Comparison of ENCODE assay signal across 9 cellular contexts in genomic region chr16:11964761-11965539, GRCh38. TPM values are rescaled to one million over a fixed set of nuclear protein-coding genes. Genes with fewer than 3 reads are reported as not detected.
DNase-seq lines count a peak whose midpoint lies in the region; ATAC-seq and TF ChIP-seq lines count a peak whose summit lies in the region.
"Had no signal": no experiment of that assay in that cellular context is flagged by ENCODE, and none has a peak within 500 bp of the region (broad histone marks: within the 10 kb centered on the region; RNA-seq: fewer than 3 reads in every experiment).

Gene TNFRSF17 (plus strand): TSS chr16:11965210. CDS start chr16:11965325, 115 bp downstream.

- ATAC-seq in GM19351 (IDR thresholded peaks at IDR 0.05; ENCODE audit: unreplicated experiment) (peak; percentile 74), HG02973 (IDR thresholded peaks at IDR 0.05; ENCODE audit: unreplicated experiment) (peak; percentile 68)

- H3K9me3 ChIP-seq in WERI-Rb-1 (ENCODE audit: severe bottlenecking), result no peaks in the 10 kb centered on the region

- H3K27ac Mint-ChIP-seq in chondrocyte (ENCODE audit: unreplicated experiment), result no peak within 1 kb of the TSS
- H3K27ac Mint-ChIP-seq: activated naive CD4-positive, alpha-beta T cell treated with anti-CD3 and anti-CD28 coated beads, Interleukin-2, amount 50 U/mL, for 24 hours had no signal

- no peak for TF ChIP-seq CTCF in GM06990 (IDR thresholded peaks at IDR 0.05; ENCODE audit: insufficient read depth, low read length, poor library complexity, severe bottlenecking)
- no peak for TF ChIP-seq CTCF in chondrocyte (IDR thresholded peaks at IDR 0.05)
- TF ChIP-seq CTCF in WERI-Rb-1 (IDR thresholded peaks at IDR 0.05; ENCODE audit: low read depth, low read length), result no peak

- H3K4me3 Mint-ChIP-seq in chondrocyte (ENCODE audit: unreplicated experiment), result no peak within 1 kb of the TSS
- H3K4me3 Mint-ChIP-seq: activated naive CD4-positive, alpha-beta T cell treated with anti-CD3 and anti-CD28 coated beads, Interleukin-2, amount 50 U/mL, for 24 hours had no signal

- DNase-seq in GM06990 (ENCODE audit: extremely low read depth, insufficient read length), result peak; percentile 84
- no peak for DNase-seq in HT-29 (ENCODE audit: low spot score)
- no peak for DNase-seq in HPDE6-E6E7 (ENCODE audit: extremely low spot score)
- DNase-seq in chondrocyte (ENCODE audit: low spot score), result no peak
- DNase-seq in WERI-Rb-1, result no peak

- H3K36me3 ChIP-seq in GM06990 (ENCODE audit: control insufficient read depth, insufficient read depth, low read length), result peaks cover 15% of the 10 kb centered on the region
- H3K36me3 ChIP-seq in WERI-Rb-1, result no peaks in the 10 kb centered on the region

- H3K4me1 Mint-ChIP-seq in chondrocyte (ENCODE audit: low read depth), result peaks cover 9% of the 10 kb centered on the region
- H3K4me1 Mint-ChIP-seq: activated naive CD4-positive, alpha-beta T cell treated with anti-CD3 and anti-CD28 coated beads, Interleukin-2, amount 50 U/mL, for 24 hours had no signal

- no peaks in the 10 kb centered on the region for H3K9me3 Mint-ChIP-seq in chondrocyte (ENCODE audit: low read depth)
- H3K9me3 Mint-ChIP-seq: activated naive CD4-positive, alpha-beta T cell treated with anti-CD3 and anti-CD28 coated beads, Interleukin-2, amount 50 U/mL, for 24 hours had no signal

- H3K4me3 ChIP-seq in GM06990 (replicated peaks; ENCODE audit: low read depth, low read length) (peak within 1 kb of the TSS; percentile 81), WERI-Rb-1 (ENCODE audit: low read depth, low read length) (no peak within 1 kb of the TSS)

- H3K27me3 ChIP-seq in GM06990 (replicated peaks; ENCODE audit: control insufficient read depth, insufficient read depth, low read length), result no peaks in the 10 kb centered on the region
- H3K27me3 ChIP-seq in WERI-Rb-1 (ENCODE audit: insufficient read depth, low read depth, severe bottlenecking), result no peaks in the 10 kb centered on the region

- H3K27me3 Mint-ChIP-seq in chondrocyte (ENCODE audit: low read depth), result no peaks in the 10 kb centered on the region
- H3K27me3 Mint-ChIP-seq: activated naive CD4-positive, alpha-beta T cell treated with anti-CD3 and anti-CD28 coated beads, Interleukin-2, amount 50 U/mL, for 24 hours had no signal

- peak within 1 kb of the TSS; percentile 20 for H3K27ac ChIP-seq in angular gyrus (ENCODE audit: low read depth, low read length)
- H3K27ac ChIP-seq in WERI-Rb-1, result no peak within 1 kb of the TSS

- no peaks in the 10 kb centered on the region for H3K36me3 Mint-ChIP-seq in chondrocyte (ENCODE audit: low read depth)
- H3K36me3 Mint-ChIP-seq: activated naive CD4-positive, alpha-beta T cell treated with anti-CD3 and anti-CD28 coated beads, Interleukin-2, amount 50 U/mL, for 24 hours had no signal

RNA-seq across cellular contexts. Expression of gene TNFRSF17, which starts in this region (rescaled TPM):
- total RNA-seq in HT-29 (2014; rRNA removed; shearing (Covaris generic)), result not detected in 2 replicates
- total RNA-seq in chondrocyte, result not detected in 3 replicates
